ENCODE assay signal across 8 cellular contexts in genomic region chr7:106947244-106947728, GRCh38.
DNase-seq lines count a peak whose midpoint lies in the region; ATAC-seq, FAIRE-seq and TF ChIP-seq lines count a peak whose summit lies in the region.

No MANE protein-coding gene starts in this region.

- H3K56ac ChIP-seq in H9 (ENCODE audit: insufficient read length, low read depth, low read length) (no peak overlapping the region), mesendoderm (ENCODE audit: low read length) (no peak overlapping the region)

- H3K18ac ChIP-seq in H9 (ENCODE audit: insufficient read length, low read depth, low read length) (no peak overlapping the region), mesendoderm (ENCODE audit: low read length) (no peak overlapping the region)

- no peak overlapping the region for H3K27ac ChIP-seq in DND-41 (ENCODE audit: low read length)
- H3K27ac ChIP-seq in H9 (ENCODE audit: insufficient read length, low read depth, low read length), result no peak overlapping the region
- no peak overlapping the region for H3K27ac ChIP-seq in endothelial cell of umbilical vein (ENCODE audit: insufficient read depth, low read depth, low read length)
- no peak overlapping the region for H3K27ac ChIP-seq in mesendoderm (ENCODE audit: low read depth, low read length)
- no peak overlapping the region for H3K27ac ChIP-seq in vagina

- H4K5ac ChIP-seq in H9 (ENCODE audit: insufficient read length, low read depth, low read length) (no peak overlapping the region), mesendoderm (ENCODE audit: low read length) (no peak overlapping the region)

- H3K4me2 ChIP-seq in DND-41 (ENCODE audit: insufficient read depth, low read length) (no peak overlapping the region), H9 (ENCODE audit: insufficient read depth, insufficient read length, low read length) (no peak overlapping the region), endothelial cell of umbilical vein (ENCODE audit: insufficient read depth, low read length) (no peak overlapping the region), mesendoderm (ENCODE audit: low read length) (no peak overlapping the region)

- H3K23ac ChIP-seq in H9 (ENCODE audit: insufficient read length, low read depth, low read length) (no peak overlapping the region), mesendoderm (ENCODE audit: low read length) (no peak overlapping the region)

- H3K9me3 ChIP-seq in DND-41 (ENCODE audit: insufficient read depth, low read length, severe bottlenecking), result no peaks in the 10 kb centered on the region
- H3K9me3 ChIP-seq in H9 (ENCODE audit: control insufficient read depth, low read depth, low read length), result no peaks in the 10 kb centered on the region
- no peaks in the 10 kb centered on the region for H3K9me3 ChIP-seq in endothelial cell of umbilical vein (replicated peaks; ENCODE audit: control insufficient read depth, insufficient read depth, low read length)
- H3K9me3 ChIP-seq in vagina, result no peaks in the 10 kb centered on the region

- H3K79me1 ChIP-seq in H9 (ENCODE audit: insufficient read depth, low read depth, low read length, poor library complexity, severe bottlenecking) (no peaks in the 10 kb centered on the region), mesendoderm (ENCODE audit: low read length) (no peaks in the 10 kb centered on the region)

- H3K4ac ChIP-seq in H9 (ENCODE audit: low read depth, low read length), result no peak overlapping the region
- H3K4ac ChIP-seq in mesendoderm (ENCODE audit: low read depth, low read length), result no peak overlapping the region

- no CpG with 5 or more reads among the region's 1 CpG for WGBS in H9 (ENCODE audit: extremely low coverage, insufficient read length, low lambda C conversion rate)
- WGBS in mesendoderm (ENCODE audit: extremely low coverage, insufficient coverage, low lambda C conversion rate), result no CpG with 5 or more reads among the region's 1 CpG

- DNase-seq in DND-41, result peak; percentile 49
- peak; percentile 79 for DNase-seq in H9
- DNase-seq in NCI-H187 (lab: John Stamatoyannopoulos, UW), result peak; percentile 68 to 76
- DNase-seq in T1000 (lab: John Stamatoyannopoulos, UW), result peak; percentile 14
- DNase-seq in endothelial cell of umbilical vein (ENCODE audit: low read depth, low spot score), result peak; percentile 83
- DNase-seq in mesendoderm, result peak; percentile 93
- DNase-seq in vagina (ENCODE audit: extremely low spot score in 2 of 2), result no peak

- H3K27me3 Mint-ChIP-seq in H9 (ENCODE audit: low read depth), result no peaks in the 10 kb centered on the region; the same call in 1 of the 2 replicates

- H3K4me1 Mint-ChIP-seq in H9, result peaks cover 44 to 49% of the 10 kb centered on the region in 2 experiments

- H4K20me1 ChIP-seq in DND-41 (ENCODE audit: insufficient read depth, low read length) (no peaks in the 10 kb centered on the region), H9 (ENCODE audit: control insufficient read depth, insufficient read depth, insufficient read length) (no peaks in the 10 kb centered on the region), endothelial cell of umbilical vein (replicated peaks; ENCODE audit: control insufficient read depth, extremely low read depth, insufficient read depth, low read length) (no peaks in the 10 kb centered on the region)

- peak; percentile 74 for ATAC-seq in DND-41 (ENCODE audit: insufficient read depth, low read depth)
- no peak for ATAC-seq in HG02973 (IDR thresholded peaks at IDR 0.05; ENCODE audit: unreplicated experiment)

- H2BK15ac ChIP-seq in H9 (ENCODE audit: low read depth, low read length) (no peak overlapping the region), mesendoderm (replicated peaks; ENCODE audit: low read depth) (no peak overlapping the region)

- no peak overlapping the region for H4K91ac ChIP-seq in H9 (ENCODE audit: insufficient read length, low read depth, low read length)

- no peak overlapping the region for H2BK120ac ChIP-seq in H9 (ENCODE audit: low read depth, low read length, poor library complexity, severe bottlenecking)
- H2BK120ac ChIP-seq in mesendoderm (ENCODE audit: low read depth, low read length), result no peak overlapping the region

- no peak overlapping the region for H3T11ph ChIP-seq in H9 (ENCODE audit: low read length)

- H3K9ac ChIP-seq in DND-41 (ENCODE audit: low read depth, low read length) (no peak overlapping the region), H9 (ENCODE audit: extremely low read depth, insufficient read length, low read length) (no peak overlapping the region), endothelial cell of umbilical vein (replicated peaks; ENCODE audit: extremely low read depth, insufficient read depth, low read length) (no peak overlapping the region), mesendoderm (ENCODE audit: low read length) (no peak overlapping the region)

- peak overlapping the region in 2 of 3 experiments; percentile 39 to 92; a peak in 2 of 7 replicates for H3K27ac Mint-ChIP-seq in H9

- H4K8ac ChIP-seq in H9 (replicated peaks; ENCODE audit: insufficient read length, low read depth, low read length) (no peak overlapping the region), mesendoderm (ENCODE audit: low read depth, low read length) (no peak overlapping the region)

- no TSS peak for BruUV-seq in endothelial cell of umbilical vein (replicated peaks; lab: Mats Ljungman, UMichigan)

- H2BK12ac ChIP-seq in H9 (ENCODE audit: insufficient read length, low read depth, low read length), result no peak overlapping the region

- intact Hi-C loops in endothelial cell of umbilical vein (cut with micrococcal nuclease) (loop anchor here (1.0 to 5.0 kb wide), 6 partner anchors 100 to 932 kb away; partner anchors contain the start of gene HBP1), vagina (cut with DNase I) (no loop called here)

- H3K14ac ChIP-seq in H9 (ENCODE audit: insufficient read depth, low read length), result no peak overlapping the region

- H3K9me3 Mint-ChIP-seq in H9, result no peaks in the 10 kb centered on the region

- no peak overlapping the region for H2BK20ac ChIP-seq in H9 (ENCODE audit: low read depth, low read length, poor library complexity, severe bottlenecking)

- TF ChIP-seq CTCF in DND-41 (IDR thresholded peaks at IDR 0.05; ENCODE audit: borderline replicate concordance, extremely low read depth, low read length, poor library complexity, severe bottlenecking), result peak; percentile 69
- peak; percentile 86 for TF ChIP-seq CTCF in H9 (conservative IDR thresholded peaks at IDR 0.05)
- peak; percentile 64 to 69 for TF ChIP-seq CTCF in endothelial cell of umbilical vein (IDR thresholded peaks at IDR 0.05; ENCODE audit: extremely low read depth in 1 of 2, insufficient read depth in 1 of 2, low read depth in 1 of 2, low read length in 2 of 2)
- peak in 2 of 3 experiments; percentile 37 to 63 for TF ChIP-seq CTCF in vagina (IDR thresholded peaks at IDR 0.05)

- H2AK5ac ChIP-seq in H9 (ENCODE audit: insufficient read length, low read length), result no peak overlapping the region
- no peak overlapping the region for H2AK5ac ChIP-seq in mesendoderm (ENCODE audit: low read length)

- H3K36me3 Mint-ChIP-seq in H9 (ENCODE audit: insufficient read depth in 1 of 3, low read depth in 3 of 3), result no peaks in the 10 kb centered on the region

- H2BK5ac ChIP-seq in H9 (ENCODE audit: insufficient read length, low read length), result no peak overlapping the region
- no peak overlapping the region for H2BK5ac ChIP-seq in mesendoderm (ENCODE audit: low read length)

- FAIRE-seq in endothelial cell of umbilical vein (lab: Jason Lieb, UNC), result peak; percentile 72

- no peak overlapping the region for H2AFZ ChIP-seq in DND-41 (ENCODE audit: low read depth, low read length)
- no peak overlapping the region for H2AFZ ChIP-seq in H9 (ENCODE audit: low read length)
- H2AFZ ChIP-seq in endothelial cell of umbilical vein (ENCODE audit: low read depth, low read length), result no peak overlapping the region

- CTCF ChIA-PET in endothelial cell of umbilical vein (lab: Charles Lee), result interaction anchor here (0.5 to 8.5 kb wide), 74 partner anchors 9 to 932 kb away, joined by 3 to 440 read pairs (median 5); partner anchors contain the start of genes CCDC71L and HBP1

- no peaks in the 10 kb centered on the region for H3K9me1 ChIP-seq in endothelial cell of umbilical vein (replicated peaks; ENCODE audit: control insufficient read depth, extremely low read depth, insufficient read depth, low read length)

- no peaks in the 10 kb centered on the region for H3K79me2 ChIP-seq in DND-41 (ENCODE audit: insufficient read depth, low read length)
- H3K79me2 ChIP-seq in H9 (ENCODE audit: insufficient read depth, low read length), result no peaks in the 10 kb centered on the region
- no peaks in the 10 kb centered on the region for H3K79me2 ChIP-seq in endothelial cell of umbilical vein (ENCODE audit: control insufficient read depth, insufficient read depth, low read length)
- H3K79me2 ChIP-seq in mesendoderm (ENCODE audit: control insufficient read depth, insufficient read depth, low read length), result no peaks in the 10 kb centered on the region

- no peaks in the 10 kb centered on the region for H3K23me2 ChIP-seq in H9 (ENCODE audit: insufficient read length, low read depth, low read length, poor library complexity, severe bottlenecking)

- POLR2A ChIA-PET in endothelial cell of umbilical vein (lab: Charles Lee), result no interaction called here

- H3K27me3 ChIP-seq in DND-41 (ENCODE audit: insufficient read depth, low read length, poor library complexity) (no peaks in the 10 kb centered on the region), H9 (ENCODE audit: insufficient read depth, low read length) (no peaks in the 10 kb centered on the region), endothelial cell of umbilical vein (ENCODE audit: control insufficient read depth in 2 of 2, insufficient read depth in 2 of 2, low read length in 2 of 2) (peaks cover 5 to 8% of the 10 kb centered on the region in 2 experiments), mesendoderm (ENCODE audit: insufficient read depth, low read length, poor library complexity) (no peaks in the 10 kb centered on the region), vagina (no peaks in the 10 kb centered on the region)

- dilution Hi-C loops in endothelial cell of umbilical vein (cut with MboI; ENCODE audit: extremely low pct_ligation_motif_present, low sequenced_read_pairs), result no loop called here

- no peaks in the 10 kb centered on the region for H3K4me1 ChIP-seq in DND-41 (ENCODE audit: insufficient read depth, low read length)
- H3K4me1 ChIP-seq in H9 (ENCODE audit: insufficient read depth, low read length), result peaks cover 7% of the 10 kb centered on the region; the same call in 1 of the 2 replicates
- no peaks in the 10 kb centered on the region for H3K4me1 ChIP-seq in endothelial cell of umbilical vein (ENCODE audit: control insufficient read depth, extremely low read depth, insufficient read depth, low read length)
- no peaks in the 10 kb centered on the region for H3K4me1 ChIP-seq in mesendoderm (ENCODE audit: control insufficient read depth, low read depth, low read length)
- no peaks in the 10 kb centered on the region for H3K4me1 ChIP-seq in vagina

- H3K4me3 ChIP-seq in DND-41 (ENCODE audit: low read depth in 1 of 2, low read length in 2 of 2) (no peak overlapping the region), endothelial cell of umbilical vein (replicated peaks in 1 of 3; ENCODE audit: insufficient read depth in 1 of 3, low read depth in 1 of 3, low read length in 3 of 3) (no peak overlapping the region), mesendoderm (ENCODE audit: low read length) (no peak overlapping the region), vagina (no peak overlapping the region)

- H3K4me3 Mint-ChIP-seq in H9, result no peak overlapping the region

- TF ChIP-seq POLR2A in endothelial cell of umbilical vein (IDR thresholded peaks at IDR 0.05; ENCODE audit: low read depth, low read length), result no peak
- no peak for TF ChIP-seq POLR2A in vagina (IDR thresholded peaks at IDR 0.05)

- H3K36me3 ChIP-seq in DND-41 (ENCODE audit: insufficient read depth, low read length), result no peaks in the 10 kb centered on the region
- H3K36me3 ChIP-seq in endothelial cell of umbilical vein (ENCODE audit: control insufficient read depth in 2 of 2, extremely low read depth in 1 of 2, insufficient read depth in 2 of 2, low read length in 2 of 2), result no peaks in the 10 kb centered on the region
- no peaks in the 10 kb centered on the region for H3K36me3 ChIP-seq in mesendoderm (ENCODE audit: control insufficient read depth, insufficient read depth, low read length)
- H3K36me3 ChIP-seq in vagina, result no peaks in the 10 kb centered on the region

Comparison
In these comparisons a context has a peak if more than half of its experiments do, and no peak if none do; other contexts are left out.
1. DNase-seq: peak in DND-41 (single experiment), H9 (single experiment), NCI-H187 (2 of 2), T1000 (single experiment), endothelial cell of umbilical vein (single experiment) and mesendoderm (single experiment); none in vagina (0 of 2).
2. Peak in every context shown above with its lines, with median percentiles within 50 percentile points of each other: CTCF ChIP-seq.